In genomic region chr9:136981588-136982231, GRCh38 we compare ENCODE assay signal across 21 cellular contexts. TPM values are rescaled to one million over a fixed set of nuclear protein-coding genes. Genes with fewer than 3 reads are reported as not detected.
DNase-seq lines count a peak whose midpoint lies in the region; ATAC-seq and TF ChIP-seq lines count a peak whose summit lies in the region.
"Had no signal": no experiment of that assay in that cellular context is flagged by ENCODE, and none has a peak within 500 bp of the region (broad histone marks: within the 10 kb centered on the region; RNA-seq: fewer than 3 reads in every experiment).

No MANE protein-coding gene starts in this region.

- ATAC-seq in Right ventricle myocardium inferior (peak; percentile 9), right lobe of liver (peak; percentile 35 to 61 (median 56))
- ATAC-seq: activated CD8-positive, alpha-beta memory T cell treated with anti-CD3 and anti-CD28 coated beads, Interleukin-2, amount 10 ng/mL, durations not matched to agents 7 days and 5 days; HCT116; WTC11 had no signal

- TF ChIP-seq POLR2A in right lobe of liver (IDR thresholded peaks at IDR 0.05): no peak
- no peak for TF ChIP-seq POLR2A in testis (IDR thresholded peaks at IDR 0.05)
- no peak for TF ChIP-seq POLR2A in lower leg skin (IDR thresholded peaks at IDR 0.05)

- H3K27me3 ChIP-seq in right lobe of liver (no peaks in the 10 kb centered on the region), testis (no peaks in the 10 kb centered on the region)

- H3K4me3 ChIP-seq in right lobe of liver (no peak overlapping the region), testis (no peak overlapping the region), lower leg skin (ENCODE audit: low read depth, poor library complexity, severe bottlenecking) (no peak overlapping the region)

- H3K9me3 ChIP-seq in right lobe of liver (no peaks in the 10 kb centered on the region), testis (no peaks in the 10 kb centered on the region)

- intact Hi-C loops in Right ventricle myocardium inferior (cut with DNase I): no loop called here
- intact Hi-C loops in right lobe of liver (cut with DNase I): no loop called here
- intact Hi-C loops in testis (cut with DNase I; ENCODE audit: low total_unique reads): no loop called here
- intact Hi-C loops in lower leg skin (cut with DNase I; ENCODE audit: low total_unique reads): no loop called here

- POLR2A ChIA-PET in RWPE1 (lab: Yijun Ruan, JAX; ENCODE audit: low non-redundant PET): no interaction called here

- WGBS in right lobe of liver (ENCODE audit: insufficient coverage, low coverage, low lambda C conversion rate, missing lambda C conversion rate): 84% methylated on average over 8 of the region's 17 CpGs
- 35 to 51% methylated on average over 13 to 17 of the region's 17 CpGs for WGBS in testis, 2 donors
- 78 to 82% methylated on average over 14 to 16 of the region's 17 CpGs for WGBS in lower leg skin, 2 donors

- no peak for DNase-seq in RWPE1 (ENCODE audit: low spot score)
- DNase-seq in Right ventricle myocardium inferior (ENCODE audit: missing footprints): no peak
- no peak for DNase-seq in right lobe of liver
- DNase-seq in testis: peak; percentile 74
- no peak for DNase-seq in lower leg skin (ENCODE audit: low spot score in 2 of 2)
- DNase-seq in SW 1271 (lab: John Stamatoyannopoulos, UW): no peak
- DNase-seq in T-helper 1 cell: no peak
- DNase-seq in NCI-H1436 (lab: John Stamatoyannopoulos, UW): no peak
- DNase-seq: activated CD8-positive, alpha-beta memory T cell treated with anti-CD3 and anti-CD28 coated beads, Interleukin-2, amount 10 ng/mL, durations not matched to agents 7 days and 5 days; activated naive CD4-positive, alpha-beta T cell; Kasumi-1; NCI-H146; NCI-H446 treated with DMSO at 0.1 percent for 48 hours; stimulated activated naive CD4-positive, alpha-beta T cell treated with Interleukin-2 at 50 U/mL for 16 hours had no signal

- H3K27ac ChIP-seq in RWPE1 (peak overlapping the region; percentile 57), right lobe of liver (no peak overlapping the region), testis (peak overlapping the region; percentile 24 to 68)
- H3K27ac ChIP-seq: HL-60 had no signal

- H3K36me3 ChIP-seq in right lobe of liver (no peaks in the 10 kb centered on the region), testis (ENCODE audit: low read depth, missing control alignments) (no peaks in the 10 kb centered on the region)

- H3K4me1 ChIP-seq in right lobe of liver (no peaks in the 10 kb centered on the region), testis (peaks cover 38% of the 10 kb centered on the region)

- TF ChIP-seq CTCF in RWPE1 (conservative IDR thresholded peaks at IDR 0.05; ENCODE audit: low read depth) (no peak), right lobe of liver (IDR thresholded peaks at IDR 0.05) (no peak), testis (IDR thresholded peaks at IDR 0.05) (no peak), lower leg skin (IDR thresholded peaks at IDR 0.05) (no peak)

- CTCF ChIA-PET in RWPE1 (lab: Yijun Ruan, JAX): interaction anchor here (0.9 to 1.4 kb wide), 2 partner anchors 9 to 47 kb away, joined by 3 to 4 read pairs; no protein-coding TSS in a partner anchor

RNA-seq across cellular contexts. Expression of gene LCNL1, which starts 1.1 kb away (rescaled TPM):
- 8.6 TPM for total RNA-seq in Right ventricle myocardium inferior
- total RNA-seq in right lobe of liver: not detected
- total RNA-seq in testis: 100 to 1,000 TPM in 1 of 2 donors, 10 to 100 TPM in 1; 59.3 to 131 TPM
- polyA plus RNA-seq in testis (ENCODE audit: insufficient read depth, low read depth, low replicate concordance): 17.5 TPM
- total RNA-seq in lower leg skin: under 1 TPM in 2 of 4 donors, not detected in 2; 0.36 to 0.37 TPM
- total RNA-seq: glomerular endothelial cell, neural crest cell had no signal
- polyA plus RNA-seq: CD14-positive monocyte had no signal

RNA-seq across cellular contexts. Expression of gene PTGDS, which starts 4.4 kb away (rescaled TPM):
- total RNA-seq in Right ventricle myocardium inferior (6,282 TPM), right lobe of liver (10 to 100 TPM in 2 of 6 experiments, 1 to 10 TPM in 4; 4.3 to 21.9 (median 6.0) TPM), testis (1,000 to 10,000 TPM; 5,554 to 5,948 TPM), lower leg skin (10 to 100 TPM in 3 of 4 donors, 1 to 10 TPM in 1; 9.7 to 75.3 (median 14.8) TPM)
- polyA plus RNA-seq in testis (ENCODE audit: insufficient read depth, low read depth, low replicate concordance): 4,976 TPM
- total RNA-seq: glomerular endothelial cell, neural crest cell had no signal

RNA-seq across cellular contexts. Expression of gene PAXX, which starts 10.5 kb away (rescaled TPM):
- total RNA-seq in Right ventricle myocardium inferior: 26.9 TPM
- total RNA-seq in right lobe of liver: 10 to 100 TPM; 13.8 to 34.5 (median 23.3) TPM
- 10 to 100 TPM; 47.8 to 56.6 TPM for total RNA-seq in testis
- polyA plus RNA-seq in testis (ENCODE audit: insufficient read depth, low read depth, low replicate concordance): 25.9 TPM
- total RNA-seq in lower leg skin: 10 to 100 TPM; 38.7 to 75.8 (median 58.2) TPM

RNA-seq across cellular contexts. Expression of gene CLIC3, which starts 14.7 kb away (rescaled TPM):
- 1.1 TPM for total RNA-seq in Right ventricle myocardium inferior
- total RNA-seq in right lobe of liver: under 1 TPM in 2 of 6 experiments, not detected in 4; 0.37 to 0.51 TPM
- total RNA-seq in testis: 1 to 10 TPM; 1.8 to 1.9 TPM
- polyA plus RNA-seq in testis (ENCODE audit: insufficient read depth, low read depth, low replicate concordance): 2.8 TPM
- total RNA-seq in lower leg skin: 100 to 1,000 TPM; 114 to 328 (median 163) TPM
- total RNA-seq: neural crest cell, skeletal muscle tissue had no signal

RNA-seq across cellular contexts. Expression of gene LCN12, which starts 29.6 kb away (rescaled TPM):
- total RNA-seq in Right ventricle myocardium inferior (2.9 TPM), right lobe of liver (10 to 100 TPM in 5 of 6 experiments, 1 to 10 TPM in 1; 2.7 to 36.4 (median 20.3) TPM), testis (10 to 100 TPM; 11.5 to 27.8 TPM), lower leg skin (not detected)
- 27.1 TPM for polyA plus RNA-seq in testis (ENCODE audit: insufficient read depth, low read depth, low replicate concordance)
- total RNA-seq: glomerular endothelial cell, skeletal muscle tissue had no signal
- polyA plus RNA-seq: CD14-positive monocyte had no signal

Comparison
In these comparisons a context has a peak if more than half of its experiments do, and no peak if none do; other contexts are left out.
1. H3K27ac ChIP-seq: peak in RWPE1 (single experiment) and testis (2 of 2); none in right lobe of liver (0 of 3).
2. RNA of gene PTGDS, which starts 4.4 kb away (total RNA-seq): 6,282 TPM in Right ventricle myocardium inferior (single experiment) and 5,554 to 5,948 TPM in testis; 9.7 to 75.3 TPM in lower leg skin and 4.3 to 21.9 TPM in right lobe of liver; every median in the first group is over 10 times any median in the second.